In genomic region chr20:53655909-53656652, GRCh38 we compare ENCODE assay signal across 10 cellular contexts.
DNase-seq lines count a peak whose midpoint lies in the region; ATAC-seq and TF ChIP-seq lines count a peak whose summit lies in the region.
"Had no signal": no experiment of that assay in that cellular context is flagged by ENCODE, and none has a peak within 500 bp of the region (broad histone marks: within the 10 kb centered on the region; RNA-seq: fewer than 3 reads in every experiment).

No MANE protein-coding gene starts in this region.

- TF ChIP-seq CTCF in SK-N-SH (IDR thresholded peaks at IDR 0.05) (no peak), fibroblast of mammary gland (conservative IDR thresholded peaks at IDR 0.05; ENCODE audit: control insufficient read depth, insufficient read depth, low read depth, low read length) (no peak), WERI-Rb-1 (IDR thresholded peaks at IDR 0.05; ENCODE audit: low read depth, low read length) (no peak)

- CTCF ChIA-PET in SK-N-SH (lab: Yijun Ruan, JAX), result interaction anchor here (1.0 to 1.3 kb wide), 2 partner anchors 8 to 260 kb away, joined by 3 read pairs; no protein-coding TSS in a partner anchor

- H3K9me3 Mint-ChIP-seq in T-helper 1 cell treated with Interleukin-12 subunit alpha and Interleukin-12 subunit beta and Interleukin-4 antibody, amounts not matched to agents 30 μg/mL and 1 μg/mL, for 36 hours, result no peaks in the 10 kb centered on the region
- H3K9me3 Mint-ChIP-seq in stimulated activated naive B cell treated with anti-CD40 and anti-IgM and Interleukin-4, amounts not matched to agents 10 μg/mL and 1 μg/mL and 100 μg/mL, for 72 hours, result no peaks in the 10 kb centered on the region

- peaks cover 26% of the 10 kb centered on the region for H3F3A ChIP-seq in SK-N-SH (replicated peaks; ENCODE audit: insufficient read depth)

- H3K4me2 ChIP-seq in SK-N-SH, result peak overlapping the region; percentile 43

- H3K4me3 Mint-ChIP-seq in T-helper 1 cell treated with Interleukin-12 subunit alpha and Interleukin-12 subunit beta and Interleukin-4 antibody, amounts not matched to agents 30 μg/mL and 1 μg/mL, for 36 hours, result peak overlapping the region; percentile 49
- peak overlapping the region; percentile 44 to 74 for H3K4me3 Mint-ChIP-seq in stimulated activated naive B cell treated with anti-CD40 and anti-IgM and Interleukin-4, amounts not matched to agents 10 μg/mL and 1 μg/mL and 100 μg/mL, for 72 hours

- H3K36me3 ChIP-seq in SK-N-SH (replicated peaks in 1 of 2; ENCODE audit: control insufficient read depth in 1 of 2, insufficient read depth in 2 of 2, low read length in 1 of 2), result no peaks in the 10 kb centered on the region
- H3K36me3 ChIP-seq in WERI-Rb-1, result no peaks in the 10 kb centered on the region

- H3K4me1 ChIP-seq in SK-N-SH (ENCODE audit: control insufficient read depth in 1 of 2, insufficient read depth in 2 of 2, low read depth in 1 of 2, low read length in 1 of 2), result peaks cover 16 to 48% of the 10 kb centered on the region in 2 experiments; a peak in 3 of 4 replicates

- peak overlapping the region; percentile 64 to 80; a peak in 3 of 4 replicates for H3K27ac ChIP-seq in SK-N-SH (ENCODE audit: low read depth in 2 of 2, low read length in 1 of 2)
- H3K27ac ChIP-seq in WERI-Rb-1, result no peak overlapping the region

- ATAC-seq in stimulated activated naive B cell treated with anti-CD40 and anti-IgM and Interleukin-4, amounts not matched to agents 10 μg/mL and 1 μg/mL and 100 μg/mL, for 72 hours (replicated peaks), result peak; percentile 20 to 25
- no peak for ATAC-seq in GM19455 (IDR thresholded peaks at IDR 0.05; ENCODE audit: unreplicated experiment)

- TF ChIP-seq RAD21 in SK-N-SH (IDR thresholded peaks at IDR 0.05; ENCODE audit: low read length), result no peak

- H3K36me3 Mint-ChIP-seq in T-helper 1 cell treated with Interleukin-12 subunit alpha and Interleukin-12 subunit beta and Interleukin-4 antibody, amounts not matched to agents 30 μg/mL and 1 μg/mL, for 36 hours (ENCODE audit: low read depth), result peaks cover 5% of the 10 kb centered on the region
- H3K36me3 Mint-ChIP-seq in stimulated activated naive B cell treated with anti-CD40 and anti-IgM and Interleukin-4, amounts not matched to agents 10 μg/mL and 1 μg/mL and 100 μg/mL, for 72 hours, result no peaks in the 10 kb centered on the region

- H3K9ac ChIP-seq in SK-N-SH, result peak overlapping the region; percentile 39; the same call in 1 of the 2 replicates

- no peaks in the 10 kb centered on the region for H3K27me3 Mint-ChIP-seq in T-helper 1 cell treated with Interleukin-12 subunit alpha and Interleukin-12 subunit beta and Interleukin-4 antibody, amounts not matched to agents 30 μg/mL and 1 μg/mL, for 36 hours (ENCODE audit: low read depth)
- H3K27me3 Mint-ChIP-seq in stimulated activated naive B cell treated with anti-CD40 and anti-IgM and Interleukin-4, amounts not matched to agents 10 μg/mL and 1 μg/mL and 100 μg/mL, for 72 hours, result no peaks in the 10 kb centered on the region

- TF ChIP-seq EP300 in SK-N-SH (IDR thresholded peaks at IDR 0.05; ENCODE audit: borderline replicate concordance in 1 of 2, low read depth in 1 of 2, low read length in 1 of 2), result peak in 1 of 2 experiments; percentile 40; a peak in 1 of 4 replicates

- DNase-seq in T-helper 1 cell (no peak), SK-N-SH (no peak), fibroblast of mammary gland (ENCODE audit: low read depth) (peak; percentile 44), GOT3 (lab: John Stamatoyannopoulos, UW) (no peak), WERI-Rb-1 (no peak)
- DNase-seq in stimulated activated naive B cell treated with anti-CD40 and anti-IgM and Interleukin-4, amounts not matched to agents 10 μg/mL and 1 μg/mL and 100 μg/mL, for 72 hours, result no peak
- DNase-seq: 8988T, NCI-H524 had no signal

- 23% methylated on average over 6 of the region's 6 CpGs for WGBS in SK-N-SH (ENCODE audit: low lambda C conversion rate)

- H3K9me3 ChIP-seq in SK-N-SH, result no peaks in the 10 kb centered on the region
- no peaks in the 10 kb centered on the region for H3K9me3 ChIP-seq in WERI-Rb-1 (ENCODE audit: severe bottlenecking)

- POLR2A ChIA-PET in SK-N-SH (lab: Yijun Ruan, JAX), result no interaction called here

- no peaks in the 10 kb centered on the region for H3K79me2 ChIP-seq in SK-N-SH (ENCODE audit: insufficient read depth)

- no peaks in the 10 kb centered on the region for H4K20me1 ChIP-seq in SK-N-SH (ENCODE audit: insufficient read depth)

- H3K27me3 ChIP-seq in SK-N-SH (ENCODE audit: insufficient read depth) (no peaks in the 10 kb centered on the region), WERI-Rb-1 (ENCODE audit: insufficient read depth, low read depth, severe bottlenecking) (no peaks in the 10 kb centered on the region)

- no peak overlapping the region for H3K4me3 ChIP-seq in SK-N-SH (ENCODE audit: low read depth in 2 of 2, low read length in 1 of 2)
- no peak overlapping the region for H3K4me3 ChIP-seq in fibroblast of mammary gland (ENCODE audit: control insufficient read depth, low read depth, low read length)
- no peak overlapping the region for H3K4me3 ChIP-seq in WERI-Rb-1 (ENCODE audit: low read depth, low read length)

- peak overlapping the region; percentile 84 for H2AFZ ChIP-seq in SK-N-SH (ENCODE audit: low read depth)

- peaks cover 64% of the 10 kb centered on the region for H3K4me1 Mint-ChIP-seq in T-helper 1 cell treated with Interleukin-12 subunit alpha and Interleukin-12 subunit beta and Interleukin-4 antibody, amounts not matched to agents 30 μg/mL and 1 μg/mL, for 36 hours (ENCODE audit: low read depth)
- H3K4me1 Mint-ChIP-seq in stimulated activated naive B cell treated with anti-CD40 and anti-IgM and Interleukin-4, amounts not matched to agents 10 μg/mL and 1 μg/mL and 100 μg/mL, for 72 hours, result peaks cover 26 to 80% of the 10 kb centered on the region in 2 donors

- H3K27ac Mint-ChIP-seq in T-helper 1 cell treated with Interleukin-12 subunit alpha and Interleukin-12 subunit beta and Interleukin-4 antibody, amounts not matched to agents 30 μg/mL and 1 μg/mL, for 36 hours, result peak overlapping the region; percentile 70
- peak overlapping the region; percentile 75 for H3K27ac Mint-ChIP-seq in stimulated activated naive B cell treated with anti-CD40 and anti-IgM and Interleukin-4, amounts not matched to agents 10 μg/mL and 1 μg/mL and 100 μg/mL, for 72 hours

- no peaks in the 10 kb centered on the region for H3K9me2 ChIP-seq in SK-N-SH

TF ChIP-seq in SK-N-SH, 30 proteins besides CTCF, POLR2A, EP300 and RAD21:
- TF ChIP-seq EZH2phosphoT487 (IDR thresholded peaks at IDR 0.05; ENCODE audit: borderline replicate concordance, low read depth) (no peak), NRF1 (IDR thresholded peaks at IDR 0.05; ENCODE audit: low read depth, low read length) (no peak), MEF2A (IDR thresholded peaks at IDR 0.05; ENCODE audit: borderline replicate concordance, low read depth) (peak; percentile 9; the same call in 1 of the 2 replicates), TCF12 (IDR thresholded peaks at IDR 0.05) (peak; percentile 30; the same call in 1 of the 2 replicates)
- TF ChIP-seq, protein P1, sequence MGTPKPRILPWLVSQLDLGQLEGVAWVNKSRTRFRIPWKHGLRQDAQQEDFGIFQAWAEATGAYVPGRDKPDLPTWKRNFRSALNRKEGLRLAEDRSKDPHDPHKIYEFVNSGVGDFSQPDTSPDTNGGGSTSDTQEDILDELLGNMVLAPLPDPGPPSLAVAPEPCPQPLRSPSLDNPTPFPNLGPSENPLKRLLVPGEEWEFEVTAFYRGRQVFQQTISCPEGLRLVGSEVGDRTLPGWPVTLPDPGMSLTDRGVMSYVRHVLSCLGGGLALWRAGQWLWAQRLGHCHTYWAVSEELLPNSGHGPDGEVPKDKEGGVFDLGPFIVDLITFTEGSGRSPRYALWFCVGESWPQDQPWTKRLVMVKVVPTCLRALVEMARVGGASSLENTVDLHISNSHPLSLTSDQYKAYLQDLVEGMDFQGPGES (IDR thresholded peaks at IDR 0.05; ENCODE audit: low read depth, low read length), result no peak
- TF ChIP-seq, protein P2, sequence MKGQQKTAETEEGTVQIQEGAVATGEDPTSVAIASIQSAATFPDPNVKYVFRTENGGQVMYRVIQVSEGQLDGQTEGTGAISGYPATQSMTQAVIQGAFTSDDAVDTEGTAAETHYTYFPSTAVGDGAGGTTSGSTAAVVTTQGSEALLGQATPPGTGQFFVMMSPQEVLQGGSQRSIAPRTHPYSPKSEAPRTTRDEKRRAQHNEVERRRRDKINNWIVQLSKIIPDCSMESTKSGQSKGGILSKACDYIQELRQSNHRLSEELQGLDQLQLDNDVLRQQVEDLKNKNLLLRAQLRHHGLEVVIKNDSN (IDR thresholded peaks at IDR 0.05; ENCODE audit: borderline replicate concordance, low read depth), result no peak
